In the genomic region with DNA sequence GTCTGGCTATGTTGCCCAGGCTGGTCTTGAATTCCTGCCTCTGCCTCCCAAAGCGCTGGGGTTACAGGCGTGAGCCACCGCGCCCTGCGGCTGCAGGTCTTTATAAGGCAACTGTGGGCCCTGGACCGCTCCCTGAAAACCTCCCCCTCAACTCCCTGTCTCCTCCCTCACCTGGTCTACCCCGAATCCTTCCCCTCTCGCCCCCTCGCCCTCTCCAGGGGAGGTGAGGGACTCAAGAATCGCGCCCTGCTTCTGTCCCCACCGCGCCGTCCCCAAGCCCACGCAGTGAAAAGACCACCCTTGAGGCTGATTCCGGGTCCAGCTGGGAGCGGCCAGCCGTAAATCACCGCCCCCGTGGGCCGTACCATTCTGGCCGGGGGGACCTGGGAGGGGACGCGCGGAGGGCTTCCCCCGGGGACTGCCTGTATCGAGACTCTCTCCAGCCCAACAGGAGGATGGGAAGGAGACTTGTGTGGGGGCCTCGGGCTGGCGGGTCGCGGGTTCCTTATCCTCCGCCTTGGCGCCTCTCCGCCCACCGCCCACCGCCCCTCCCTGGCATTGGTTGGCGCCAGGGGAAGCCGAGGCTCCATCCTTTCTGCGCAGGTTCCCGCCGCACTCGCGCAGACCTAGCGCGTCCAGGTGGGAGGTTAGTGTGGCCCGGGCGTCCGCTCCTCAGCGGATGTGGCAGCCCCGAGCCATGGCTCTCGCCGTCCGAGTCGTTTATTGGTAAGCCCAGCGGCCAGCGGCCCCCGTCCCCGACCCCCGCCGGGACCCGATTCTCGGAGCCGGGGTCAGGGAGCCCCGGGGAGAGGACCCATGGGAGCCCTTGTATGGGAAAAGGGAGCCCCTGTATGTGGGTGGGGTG, we compare ENCODE assay signal across 1 cellular context.
TF ChIP-seq lines count a peak whose summit lies in the region.

A gene (plus strand): TSS at position 615 of the 865 bp plus-strand sequence. CDS start 83 bp downstream, at position 698.

TF ChIP-seq in K562, 482 proteins besides CTCF, POLR2A, EP300 and RAD21 (continued from another document and continues in another):
- TF ChIP-seq, protein P1, sequence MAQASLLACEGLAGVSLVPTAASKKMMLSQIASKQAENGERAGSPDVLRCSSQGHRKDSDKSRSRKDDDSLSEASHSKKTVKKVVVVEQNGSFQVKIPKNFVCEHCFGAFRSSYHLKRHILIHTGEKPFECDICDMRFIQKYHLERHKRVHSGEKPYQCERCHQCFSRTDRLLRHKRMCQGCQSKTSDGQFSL (CRISPR knock-in tag; IDR thresholded peaks at IDR 0.05) = peak; percentile 71
- TF ChIP-seq, protein P1 (tag; IDR thresholded peaks at IDR 0.05) = 0 out of 4 replicates have a peak, but pooled peaks of 1 of the 2 experiments have one; percentile 57
- TF ChIP-seq WHSC1 (IDR thresholded peaks at IDR 0.05; ENCODE audit: low read length) (no peak), TEAD1 (CRISPR knock-in tag; IDR thresholded peaks at IDR 0.05) (peak in 1 of 2 experiments; percentile 66; a peak in 2 of 4 replicates), TCF3 (CRISPR knock-in tag; IDR thresholded peaks at IDR 0.05) (0 out of 2 replicates have a peak, but pooled peaks have one; percentile 10), ATF7 (IDR thresholded peaks at IDR 0.05) (peak; percentile 100), ZNF584 (CRISPR knock-in tag; IDR thresholded peaks at IDR 0.05; ENCODE audit: low read depth) (no peak), ZBTB7A (IDR thresholded peaks at IDR 0.05; ENCODE audit: borderline replicate concordance, control insufficient read depth, low read depth, low read length) (peak; percentile 86), ELF4 (CRISPR knock-in tag; IDR thresholded peaks at IDR 0.05) (peak; percentile 45), HCFC1 (IDR thresholded peaks at IDR 0.05; ENCODE audit: low read depth, low read length) (no peak; the same call in 1 of the 2 replicates), RBFOX2 (IDR thresholded peaks at IDR 0.05; ENCODE audit: low read depth, low read length) (peak; percentile 94), MAZ (CRISPR knock-in tag; conservative IDR thresholded peaks at IDR 0.05 in 1 of 2, IDR thresholded peaks at IDR 0.05 in 1 of 2) (peak; percentile 66 to 93; a peak in 3 of 4 replicates), HNRNPUL1 (IDR thresholded peaks at IDR 0.05; ENCODE audit: low read length) (no peak), GABPB1 (CRISPR knock-in tag; IDR thresholded peaks at IDR 0.05) (peak; percentile 32), RNF2 (IDR thresholded peaks at IDR 0.05) (0 out of 2 replicates have a peak, but pooled peaks have one; percentile 38), KLF13 (tag; IDR thresholded peaks at IDR 0.05; ENCODE audit: borderline replicate concordance, low read depth) (peak; percentile 99), MIER1 (IDR thresholded peaks at IDR 0.05; ENCODE audit: low read depth) (peak; percentile 58; the same call in 1 of the 2 replicates), SRF (CRISPR knock-in tag; IDR thresholded peaks at IDR 0.05) (peak in 1 of 2 experiments; percentile 86; a peak in 2 of 4 replicates), SREBF1 (IDR thresholded peaks at IDR 0.05; ENCODE audit: borderline replicate concordance, low read depth, low read length) (peak; percentile 77), ELF1 (tag; IDR thresholded peaks at IDR 0.05) (peak; percentile 73), ZNF165 (CRISPR knock-in tag; IDR thresholded peaks at IDR 0.05; ENCODE audit: borderline replicate concordance) (no peak), LCOR (CRISPR knock-in tag; IDR thresholded peaks at IDR 0.05) (0 out of 2 replicates have a peak, but pooled peaks have one; percentile 71), HDGF (IDR thresholded peaks at IDR 0.05) (no peak), SP1 (CRISPR knock-in tag; IDR thresholded peaks at IDR 0.05) (peak; percentile 100), ZSCAN29 (IDR thresholded peaks at IDR 0.05) (no peak), MBD2 (IDR thresholded peaks at IDR 0.05; ENCODE audit: borderline replicate concordance, low read depth) (peak; percentile 98), KDM2B (CRISPR knock-in tag; IDR thresholded peaks at IDR 0.05) (peak; percentile 85; the same call in 1 of the 2 replicates), SMARCA4 (IDR thresholded peaks at IDR 0.05) (no peak), FOXK2 (conservative IDR thresholded peaks at IDR 0.05 in 1 of 2, IDR thresholded peaks at IDR 0.05 in 1 of 2; ENCODE audit: low read depth in 2 of 2) (peak in 1 of 2 experiments; percentile 100; a peak in 3 of 4 replicates), CREM (IDR thresholded peaks at IDR 0.05; ENCODE audit: low read depth) (peak; percentile 53), ATF1 (CRISPR knock-in tag; IDR thresholded peaks at IDR 0.05) (no peak), ATF1 (tag; IDR thresholded peaks at IDR 0.05) (peak; percentile 60), BCOR (IDR thresholded peaks at IDR 0.05) (peak; percentile 55), TAF1 (IDR thresholded peaks at IDR 0.05; ENCODE audit: control insufficient read depth, extremely low read depth, insufficient read depth, low read length, severe bottlenecking) (peak; percentile 87), KAT7 (CRISPR knock-in tag; IDR thresholded peaks at IDR 0.05; ENCODE audit: borderline replicate concordance) (peak; percentile 26; the same call in 1 of the 2 replicates), POLR2AphosphoS2 (IDR thresholded peaks at IDR 0.05; ENCODE audit: low read length) (no peak), MCM5 (IDR thresholded peaks at IDR 0.05; ENCODE audit: low read depth) (no peak), MAFK (IDR thresholded peaks at IDR 0.05; ENCODE audit: low read length) (no peak), FOXP1 (CRISPR knock-in tag; IDR thresholded peaks at IDR 0.05) (peak; percentile 46; the same call in 1 of the 2 replicates), ASH1L (IDR thresholded peaks at IDR 0.05; ENCODE audit: borderline replicate concordance, low read depth, partially characterized antibody) (peak; percentile 86), ZFX (CRISPR knock-in tag; IDR thresholded peaks at IDR 0.05) (peak; percentile 40), PCBP1 (IDR thresholded peaks at IDR 0.05; ENCODE audit: low read depth, low read length, poor library complexity, severe bottlenecking) (peak; percentile 85), GABPA (tag; conservative IDR thresholded peaks at IDR 0.05; ENCODE audit: low read depth) (peak; percentile 27; the same call in 1 of the 2 replicates), JUN (IDR thresholded peaks at IDR 0.05; ENCODE audit: borderline replicate concordance, low read depth, low read length) (0 out of 2 replicates have a peak, but pooled peaks have one; percentile 7), JUN (CRISPR knock-in tag; IDR thresholded peaks at IDR 0.05; ENCODE audit: borderline replicate concordance) (no peak), BHLHE40 (IDR thresholded peaks at IDR 0.05; ENCODE audit: low read length) (peak; percentile 90), TRIM24 (IDR thresholded peaks at IDR 0.05) (peak in 1 of 2 experiments; percentile 76; a peak in 2 of 4 replicates), ARID1B (IDR thresholded peaks at IDR 0.05) (peak; percentile 61; the same call in 1 of the 2 replicates), ZNF431 (CRISPR knock-in tag; IDR thresholded peaks at IDR 0.05) (no peak), CREB1 (IDR thresholded peaks at IDR 0.05) (no peak), CREB1 (CRISPR knock-in tag; IDR thresholded peaks at IDR 0.05) (no peak), KHSRP (IDR thresholded peaks at IDR 0.05) (no peak), NR2C1 (IDR thresholded peaks at IDR 0.05) (no peak), NR2C1 (tag; IDR thresholded peaks at IDR 0.05) (no peak)
- TF ChIP-seq, protein P2, sequence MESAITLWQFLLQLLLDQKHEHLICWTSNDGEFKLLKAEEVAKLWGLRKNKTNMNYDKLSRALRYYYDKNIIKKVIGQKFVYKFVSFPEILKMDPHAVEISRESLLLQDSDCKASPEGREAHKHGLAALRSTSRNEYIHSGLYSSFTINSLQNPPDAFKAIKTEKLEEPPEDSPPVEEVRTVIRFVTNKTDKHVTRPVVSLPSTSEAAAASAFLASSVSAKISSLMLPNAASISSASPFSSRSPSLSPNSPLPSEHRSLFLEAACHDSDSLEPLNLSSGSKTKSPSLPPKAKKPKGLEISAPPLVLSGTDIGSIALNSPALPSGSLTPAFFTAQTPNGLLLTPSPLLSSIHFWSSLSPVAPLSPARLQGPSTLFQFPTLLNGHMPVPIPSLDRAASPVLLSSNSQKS (CRISPR knock-in tag; IDR thresholded peaks at IDR 0.05) = no peak
- TF ChIP-seq, protein P3, sequence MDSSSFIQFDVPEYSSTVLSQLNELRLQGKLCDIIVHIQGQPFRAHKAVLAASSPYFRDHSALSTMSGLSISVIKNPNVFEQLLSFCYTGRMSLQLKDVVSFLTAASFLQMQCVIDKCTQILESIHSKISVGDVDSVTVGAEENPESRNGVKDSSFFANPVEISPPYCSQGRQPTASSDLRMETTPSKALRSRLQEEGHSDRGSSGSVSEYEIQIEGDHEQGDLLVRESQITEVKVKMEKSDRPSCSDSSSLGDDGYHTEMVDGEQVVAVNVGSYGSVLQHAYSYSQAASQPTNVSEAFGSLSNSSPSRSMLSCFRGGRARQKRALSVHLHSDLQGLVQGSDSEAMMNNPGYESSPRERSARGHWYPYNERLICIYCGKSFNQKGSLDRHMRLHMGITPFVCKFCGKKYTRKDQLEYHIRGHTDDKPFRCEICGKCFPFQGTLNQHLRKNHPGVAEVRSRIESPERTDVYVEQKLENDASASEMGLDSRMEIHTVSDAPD (CRISPR knock-in tag; IDR thresholded peaks at IDR 0.05) = no peak
- TF ChIP-seq, protein P4, sequence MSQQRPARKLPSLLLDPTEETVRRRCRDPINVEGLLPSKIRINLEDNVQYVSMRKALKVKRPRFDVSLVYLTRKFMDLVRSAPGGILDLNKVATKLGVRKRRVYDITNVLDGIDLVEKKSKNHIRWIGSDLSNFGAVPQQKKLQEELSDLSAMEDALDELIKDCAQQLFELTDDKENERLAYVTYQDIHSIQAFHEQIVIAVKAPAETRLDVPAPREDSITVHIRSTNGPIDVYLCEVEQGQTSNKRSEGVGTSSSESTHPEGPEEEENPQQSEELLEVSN (IDR thresholded peaks at IDR 0.05; ENCODE audit: borderline replicate concordance in 1 of 2, extremely low read depth in 1 of 2, insufficient read depth in 1 of 2, insufficient read length in 1 of 2, low read depth in 1 of 2, low read length in 1 of 2, poor library complexity in 1 of 2, severe bottlenecking in 1 of 2) = peak; percentile 20 to 51
- TF ChIP-seq, protein P5, sequence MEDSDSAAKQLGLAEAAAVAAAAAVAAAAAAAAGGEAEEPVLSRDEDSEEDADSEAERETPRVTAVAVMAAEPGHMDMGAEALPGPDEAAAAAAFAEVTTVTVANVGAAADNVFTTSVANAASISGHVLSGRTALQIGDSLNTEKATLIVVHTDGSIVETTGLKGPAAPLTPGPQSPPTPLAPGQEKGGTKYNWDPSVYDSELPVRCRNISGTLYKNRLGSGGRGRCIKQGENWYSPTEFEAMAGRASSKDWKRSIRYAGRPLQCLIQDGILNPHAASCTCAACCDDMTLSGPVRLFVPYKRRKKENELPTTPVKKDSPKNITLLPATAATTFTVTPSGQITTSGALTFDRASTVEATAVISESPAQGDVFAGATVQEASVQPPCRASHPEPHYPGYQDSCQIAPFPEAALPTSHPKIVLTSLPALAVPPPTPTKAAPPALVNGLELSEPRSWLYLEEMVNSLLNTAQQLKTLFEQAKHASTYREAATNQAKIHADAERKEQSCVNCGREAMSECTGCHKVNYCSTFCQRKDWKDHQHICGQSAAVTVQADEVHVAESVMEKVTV (CRISPR knock-in tag; IDR thresholded peaks at IDR 0.05) = no peak
- TF ChIP-seq, protein P6, sequence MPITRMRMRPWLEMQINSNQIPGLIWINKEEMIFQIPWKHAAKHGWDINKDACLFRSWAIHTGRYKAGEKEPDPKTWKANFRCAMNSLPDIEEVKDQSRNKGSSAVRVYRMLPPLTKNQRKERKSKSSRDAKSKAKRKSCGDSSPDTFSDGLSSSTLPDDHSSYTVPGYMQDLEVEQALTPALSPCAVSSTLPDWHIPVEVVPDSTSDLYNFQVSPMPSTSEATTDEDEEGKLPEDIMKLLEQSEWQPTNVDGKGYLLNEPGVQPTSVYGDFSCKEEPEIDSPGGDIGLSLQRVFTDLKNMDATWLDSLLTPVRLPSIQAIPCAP (CRISPR knock-in tag; IDR thresholded peaks at IDR 0.05; ENCODE audit: borderline replicate concordance) = no peak
- TF ChIP-seq, protein P7, sequence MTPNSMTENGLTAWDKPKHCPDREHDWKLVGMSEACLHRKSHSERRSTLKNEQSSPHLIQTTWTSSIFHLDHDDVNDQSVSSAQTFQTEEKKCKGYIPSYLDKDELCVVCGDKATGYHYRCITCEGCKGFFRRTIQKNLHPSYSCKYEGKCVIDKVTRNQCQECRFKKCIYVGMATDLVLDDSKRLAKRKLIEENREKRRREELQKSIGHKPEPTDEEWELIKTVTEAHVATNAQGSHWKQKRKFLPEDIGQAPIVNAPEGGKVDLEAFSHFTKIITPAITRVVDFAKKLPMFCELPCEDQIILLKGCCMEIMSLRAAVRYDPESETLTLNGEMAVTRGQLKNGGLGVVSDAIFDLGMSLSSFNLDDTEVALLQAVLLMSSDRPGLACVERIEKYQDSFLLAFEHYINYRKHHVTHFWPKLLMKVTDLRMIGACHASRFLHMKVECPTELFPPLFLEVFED (CRISPR knock-in tag; conservative IDR thresholded peaks at IDR 0.05) = peak; percentile 3; the same call in 1 of the 2 replicates
- TF ChIP-seq, protein P8, sequence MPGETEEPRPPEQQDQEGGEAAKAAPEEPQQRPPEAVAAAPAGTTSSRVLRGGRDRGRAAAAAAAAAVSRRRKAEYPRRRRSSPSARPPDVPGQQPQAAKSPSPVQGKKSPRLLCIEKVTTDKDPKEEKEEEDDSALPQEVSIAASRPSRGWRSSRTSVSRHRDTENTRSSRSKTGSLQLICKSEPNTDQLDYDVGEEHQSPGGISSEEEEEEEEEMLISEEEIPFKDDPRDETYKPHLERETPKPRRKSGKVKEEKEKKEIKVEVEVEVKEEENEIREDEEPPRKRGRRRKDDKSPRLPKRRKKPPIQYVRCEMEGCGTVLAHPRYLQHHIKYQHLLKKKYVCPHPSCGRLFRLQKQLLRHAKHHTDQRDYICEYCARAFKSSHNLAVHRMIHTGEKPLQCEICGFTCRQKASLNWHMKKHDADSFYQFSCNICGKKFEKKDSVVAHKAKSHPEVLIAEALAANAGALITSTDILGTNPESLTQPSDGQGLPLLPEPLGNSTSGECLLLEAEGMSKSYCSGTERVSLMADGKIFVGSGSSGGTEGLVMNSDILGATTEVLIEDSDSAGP (CRISPR knock-in tag; IDR thresholded peaks at IDR 0.05) = no peak
- TF ChIP-seq, protein P9, sequence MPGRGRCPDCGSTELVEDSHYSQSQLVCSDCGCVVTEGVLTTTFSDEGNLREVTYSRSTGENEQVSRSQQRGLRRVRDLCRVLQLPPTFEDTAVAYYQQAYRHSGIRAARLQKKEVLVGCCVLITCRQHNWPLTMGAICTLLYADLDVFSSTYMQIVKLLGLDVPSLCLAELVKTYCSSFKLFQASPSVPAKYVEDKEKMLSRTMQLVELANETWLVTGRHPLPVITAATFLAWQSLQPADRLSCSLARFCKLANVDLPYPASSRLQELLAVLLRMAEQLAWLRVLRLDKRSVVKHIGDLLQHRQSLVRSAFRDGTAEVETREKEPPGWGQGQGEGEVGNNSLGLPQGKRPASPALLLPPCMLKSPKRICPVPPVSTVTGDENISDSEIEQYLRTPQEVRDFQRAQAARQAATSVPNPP (IDR thresholded peaks at IDR 0.05; ENCODE audit: borderline replicate concordance, insufficient read depth, insufficient read length) = no peak
